In the genomic region with DNA sequence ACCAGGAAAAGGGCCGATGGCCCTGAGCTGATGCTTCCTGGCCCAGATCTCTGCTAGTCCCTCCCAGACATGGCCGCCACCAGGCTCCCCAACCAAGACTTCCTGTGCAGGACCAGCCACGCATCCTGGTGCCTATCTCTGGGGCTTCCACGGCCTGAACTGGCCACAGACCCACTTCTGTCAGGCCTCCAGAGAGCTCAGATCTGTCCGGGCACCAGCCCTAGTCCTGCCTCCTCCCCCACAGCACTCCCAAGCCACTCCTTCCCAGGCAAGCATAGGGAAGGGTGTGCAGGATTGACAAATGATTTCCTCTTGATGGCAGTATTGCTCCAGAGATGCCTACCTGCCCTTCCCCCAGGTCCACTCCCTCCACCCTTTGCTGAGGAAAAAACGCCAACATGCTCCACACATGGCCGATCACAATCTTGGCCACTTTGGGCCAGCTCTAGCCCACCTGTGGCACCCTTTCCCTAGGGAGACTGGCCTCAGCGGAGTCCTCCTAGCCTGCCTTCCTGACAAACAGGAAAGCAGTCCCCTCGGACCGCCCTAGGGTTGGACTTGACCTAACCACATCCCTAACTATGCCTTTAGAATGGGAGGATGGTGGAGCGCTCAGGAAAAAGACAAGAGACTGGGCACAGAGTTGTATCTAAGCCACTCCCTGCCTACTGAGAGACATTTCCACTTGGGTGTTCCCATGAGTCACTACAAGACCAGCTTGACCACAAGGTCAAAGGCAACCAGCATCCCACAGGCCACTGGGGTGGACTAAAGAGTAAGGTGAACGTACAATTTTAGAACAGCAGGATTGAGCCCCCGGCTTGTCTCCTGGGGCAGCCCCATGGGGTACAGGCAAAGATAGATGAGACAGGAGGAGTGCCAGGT, we compare ENCODE assay signal across 8 cellular contexts.
DNase-seq lines count a peak whose midpoint lies in the region; ATAC-seq and TF ChIP-seq lines count a peak whose summit lies in the region.

No MANE protein-coding gene starts in this region.

- TF ChIP-seq CTCF in AG09309 (IDR thresholded peaks at IDR 0.05; ENCODE audit: control insufficient read depth, insufficient read depth, low read depth, low read length, missing control alignments) = peak; percentile 35

- ATAC-seq in GM18873 (IDR thresholded peaks at IDR 0.05; ENCODE audit: low FRiP score, unreplicated experiment) (peak; percentile 56), HG03175 (IDR thresholded peaks at IDR 0.05; ENCODE audit: unreplicated experiment) (peak; percentile 79), HG03039 (IDR thresholded peaks at IDR 0.05; ENCODE audit: unreplicated experiment) (no peak)

- H3K4me3 ChIP-seq in AG09309 (ENCODE audit: control insufficient read depth, low read depth, low read length) = peak overlapping the region; percentile 44

- DNase-seq in AG09309 (ENCODE audit: low read depth) (peak; percentile 35), NCI-H774 (lab: John Stamatoyannopoulos, UW) (peak; percentile 54), nucleus accumbens (lab: John Stamatoyannopoulos, UW) (peak in 46 of 56 donors; percentile 1 to 92 (median 59)), SHP77 treated with DMSO at 0.1 percent for 48 hours (lab: John Stamatoyannopoulos, UW) (no peak)
- DNase-seq in effector CD4-positive, alpha-beta T cell = peak; percentile 43
